11 cellular contexts compared by ENCODE assay signal in genomic region chr22:26416670-26417270, GRCh38. TPM values are rescaled to one million over a fixed set of nuclear protein-coding genes. Genes with fewer than 3 reads are reported as not detected.
DNase-seq lines count a peak whose midpoint lies in the region; ATAC-seq and TF ChIP-seq lines count a peak whose summit lies in the region.
"Had no signal": no experiment of that assay in that cellular context is flagged by ENCODE, and none has a peak within 500 bp of the region (broad histone marks: within the 10 kb centered on the region; RNA-seq: fewer than 3 reads in every experiment).

No MANE protein-coding gene starts in this region.

- CTCF ChIA-PET in AG04449 (lab: Yijun Ruan, JAX) = interaction anchor here (0.8 to 4.5 kb wide), 9 partner anchors 12 to 56 kb away, joined by 3 to 39 read pairs (median 3); no protein-coding TSS in a partner anchor
- CTCF ChIA-PET in activated CD4-positive, alpha-beta memory T cell treated with anti-CD3 and anti-CD28 coated beads for 36 hours (lab: Charles Lee) = no interaction called here

- peaks cover 3% of the 10 kb centered on the region for H3K4me1 Mint-ChIP-seq in activated CD4-positive, alpha-beta memory T cell treated with anti-CD3 and anti-CD28 coated beads for 36 hours (ENCODE audit: low read depth)
- H3K4me1 Mint-ChIP-seq: CD14-positive monocyte had no signal

- H3K27me3 Mint-ChIP-seq in activated CD4-positive, alpha-beta memory T cell treated with anti-CD3 and anti-CD28 coated beads for 36 hours = peaks cover 11% of the 10 kb centered on the region

- no peak overlapping the region for H3K4me3 ChIP-seq in AG04449 (ENCODE audit: low read depth, low read length)

- no peaks in the 10 kb centered on the region for H3K36me3 Mint-ChIP-seq in activated CD4-positive, alpha-beta memory T cell treated with anti-CD3 and anti-CD28 coated beads for 36 hours
- H3K36me3 Mint-ChIP-seq: CD14-positive monocyte had no signal

- no peaks in the 10 kb centered on the region for H3K9me3 Mint-ChIP-seq in activated CD4-positive, alpha-beta memory T cell treated with anti-CD3 and anti-CD28 coated beads for 36 hours
- H3K9me3 Mint-ChIP-seq: activated T-helper 2 cell treated with anti-CD3 and anti-CD28 coated beads, Interferon-gamma antibody, Interleukin-2, Interleukin-4, amounts not matched to agents 10 μg/mL and 5 μg/mL and 100 μg/mL, durations not matched to agents 14 hours and 24 hours and 36 hours had no signal

- H3K27ac Mint-ChIP-seq in activated CD4-positive, alpha-beta memory T cell treated with anti-CD3 and anti-CD28 coated beads for 36 hours = no peak overlapping the region
- H3K27ac Mint-ChIP-seq: activated T-helper 2 cell treated with anti-CD3 and anti-CD28 coated beads, Interferon-gamma antibody, Interleukin-2, Interleukin-4, amounts not matched to agents 10 μg/mL and 5 μg/mL and 100 μg/mL, durations not matched to agents 14 hours and 24 hours and 36 hours had no signal

- DNase-seq in AG04449 (ENCODE audit: low read depth, low spot score) = peak; percentile 34
- DNase-seq in HS-27A (ENCODE audit: low read depth) = peak; percentile 45
- DNase-seq in astrocyte of the hippocampus (ENCODE audit: low read depth, low spot score) = peak; percentile 83
- DNase-seq in islet precursor cell = peak; percentile 98
- no peak for DNase-seq in activated CD4-positive, alpha-beta memory T cell treated with anti-CD3 and anti-CD28 coated beads for 36 hours
- DNase-seq in left colon = no peak
- DNase-seq: NCI-H446 treated with DMSO at 0.1 percent for 48 hours had no signal

- no peak for ATAC-seq in GM18511 (IDR thresholded peaks at IDR 0.05; ENCODE audit: unreplicated experiment)
- ATAC-seq in GM21723 (IDR thresholded peaks at IDR 0.05; ENCODE audit: unreplicated experiment) = no peak
- ATAC-seq in left colon = no peak

- H3K4me3 Mint-ChIP-seq in activated CD4-positive, alpha-beta memory T cell treated with anti-CD3 and anti-CD28 coated beads for 36 hours = no peak overlapping the region
- H3K4me3 Mint-ChIP-seq: CD14-positive monocyte had no signal

- POLR2A ChIA-PET in AG04449 (lab: Yijun Ruan, JAX) = interaction anchor here (1.1 to 1.4 kb wide), 3 partner anchors 11 to 134 kb away, joined by 4 to 7 read pairs (median 4); no protein-coding TSS in a partner anchor
- POLR2A ChIA-PET in activated CD4-positive, alpha-beta memory T cell treated with anti-CD3 and anti-CD28 coated beads for 36 hours (lab: Charles Lee) = no interaction called here

- intact Hi-C loops in activated CD4-positive, alpha-beta memory T cell treated with anti-CD3 and anti-CD28 coated beads for 36 hours (cut with micrococcal nuclease) = no loop called here
- intact Hi-C loops in left colon (cut with DNase I, micrococcal nuclease) = no loop called here

- no peak for TF ChIP-seq CTCF in AG04449 (IDR thresholded peaks at IDR 0.05; ENCODE audit: insufficient read depth, low read length, missing control alignments)

RNA-seq across cellular contexts. Expression of gene ASPHD2, which starts 12.3 kb away (rescaled TPM):
- 1 to 10 TPM; 9.2 to 10.0 TPM for total RNA-seq in activated CD4-positive, alpha-beta memory T cell treated with anti-CD3 and anti-CD28 coated beads for 36 hours
- total RNA-seq in left colon = 1 to 10 TPM; 7.0 to 7.1 TPM

Comparison
In these comparisons a context has a peak if more than half of its experiments do, and no peak if none do; other contexts are left out.
1. DNase-seq: peak in AG04449 (single experiment), HS-27A (single experiment), astrocyte of the hippocampus (single experiment) and islet precursor cell (single experiment); none in activated CD4-positive, alpha-beta memory T cell treated with anti-CD3 and anti-CD28 coated beads for 36 hours (single experiment) and left colon (0 of 2).